ENCODE assay signal across 8 cellular contexts in genomic region chr1:26900001-26900814, GRCh38. TPM values are rescaled to one million over a fixed set of nuclear protein-coding genes. Genes with fewer than 3 reads are reported as not detected.
DNase-seq lines count a peak whose midpoint lies in the region; ATAC-seq and TF ChIP-seq lines count a peak whose summit lies in the region.

A gene with protein sequence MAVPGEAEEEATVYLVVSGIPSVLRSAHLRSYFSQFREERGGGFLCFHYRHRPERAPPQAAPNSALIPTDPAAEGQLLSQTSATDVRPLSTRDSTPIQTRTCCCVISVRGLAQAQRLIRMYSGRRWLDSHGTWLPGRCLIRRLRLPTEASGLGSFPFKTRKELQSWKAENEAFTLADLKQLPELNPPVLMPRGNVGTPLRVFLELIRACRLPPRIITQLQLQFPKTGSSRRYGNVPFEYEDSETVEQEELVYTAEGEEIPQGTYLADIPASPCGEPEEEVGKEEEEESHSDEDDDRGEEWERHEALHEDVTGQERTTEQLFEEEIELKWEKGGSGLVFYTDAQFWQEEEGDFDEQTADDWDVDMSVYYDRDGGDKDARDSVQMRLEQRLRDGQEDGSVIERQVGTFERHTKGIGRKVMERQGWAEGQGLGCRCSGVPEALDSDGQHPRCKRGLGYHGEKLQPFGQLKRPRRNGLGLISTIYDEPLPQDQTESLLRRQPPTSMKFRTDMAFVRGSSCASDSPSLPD (minus strand): TSS chr1:26900467. CDS start chr1:26900442, 25 bp downstream.

- peak within 1 kb of the TSS; percentile 93 for H3K9ac ChIP-seq in HCT116 (ENCODE audit: low read length)

- H4K20me1 ChIP-seq in HCT116 (ENCODE audit: insufficient read depth): no peaks in the 10 kb centered on the region

- WGBS in suprapubic skin: under 1% methylated on average over 29 of the region's 50 CpGs

- TSS peak; percentile 77 for BruUV-seq in HCT116 (replicated peaks; lab: Mats Ljungman, UMichigan)

- no peak for TF ChIP-seq EP300 in suprapubic skin (IDR thresholded peaks at IDR 0.05)

- H3K27me3 ChIP-seq in HCT116 (ENCODE audit: insufficient read depth, low read length) (no peaks in the 10 kb centered on the region), suprapubic skin (no peaks in the 10 kb centered on the region)

- peaks cover 9 to 11% of the 10 kb centered on the region in 2 experiments; a peak in 3 of 4 replicates for H3K36me3 ChIP-seq in HCT116 (ENCODE audit: control insufficient read depth in 1 of 2, insufficient read depth in 2 of 2, low read length in 2 of 2)
- peaks cover 29% of the 10 kb centered on the region for H3K36me3 ChIP-seq in suprapubic skin

- H3K9me3 ChIP-seq in HCT116 (ENCODE audit: control insufficient read depth in 1 of 2, insufficient read depth in 1 of 2, low read depth in 1 of 2, low read length in 2 of 2) (no peaks in the 10 kb centered on the region), suprapubic skin (no peaks in the 10 kb centered on the region)

- peak within 1 kb of the TSS; percentile 91 for H2AFZ ChIP-seq in HCT116 (ENCODE audit: low read depth, low read length, poor library complexity, severe bottlenecking)

- TF ChIP-seq POLR2A in HCT116 (IDR thresholded peaks at IDR 0.05; ENCODE audit: borderline replicate concordance, extremely low read depth, insufficient read depth, insufficient read length) (peak; percentile 96), suprapubic skin (IDR thresholded peaks at IDR 0.05) (peak in 1 of 2 donors; percentile 51)

- TF ChIP-seq CTCF in HCT116 (IDR thresholded peaks at IDR 0.05 in 2 of 3, conservative IDR thresholded peaks at IDR 0.05 in 1 of 3; ENCODE audit: borderline replicate concordance in 1 of 3, insufficient read depth in 1 of 3, low read depth in 2 of 3, low read length in 2 of 3): no peak
- no peak for TF ChIP-seq CTCF in omental fat pad (IDR thresholded peaks at IDR 0.05)
- TF ChIP-seq CTCF in suprapubic skin (IDR thresholded peaks at IDR 0.05): no peak

- ATAC-seq in HCT116: peak; percentile 90
- peak; percentile 77 for ATAC-seq in omental fat pad (ENCODE audit: low FRiP score)

- H3K9me2 ChIP-seq in HCT116 (ENCODE audit: insufficient read depth): no peaks in the 10 kb centered on the region

- peaks cover 32% of the 10 kb centered on the region for H3K79me2 ChIP-seq in HCT116 (ENCODE audit: insufficient read depth, low read length)

- DNase-seq in DMS79 treated with DMSO at 0.1 percent for 48 hours (lab: John Stamatoyannopoulos, UW) (peak; percentile 96), HCT116 (ENCODE audit: low read depth, low spot score) (peak; percentile 85), NCI-H1105 treated with DMSO at 0.1 percent for 48 hours (lab: John Stamatoyannopoulos, UW) (peak; percentile 95), SW 1271 (lab: John Stamatoyannopoulos, UW) (peak; percentile 42 to 82), head of caudate nucleus (peak; percentile 85 to 96 (median 91)), omental fat pad (ENCODE audit: low spot score) (peak; percentile 96), suprapubic skin (ENCODE audit: low spot score in 2 of 2) (peak; percentile 96 to 98)
- DNase-seq in activated naive CD8-positive, alpha-beta T cell treated with anti-CD3 and anti-CD28 coated beads, Interleukin-2, amount 50 U/mL, for 16 hours (ENCODE audit: low read depth, low spot score): peak; percentile 77

- RAD21 ChIA-PET in HCT116 (lab: Charles Lee; ENCODE audit: low non-redundant PET in 1 of 2, low total read pairs in 2 of 2, uncharacterized antibody in 2 of 2, unreplicated experiment in 2 of 2): interaction anchor here in 1 of 2 experiments (0.7 kb wide), 1 partner anchor 91 kb away, joined by 3 read pairs; no protein-coding TSS in a partner anchor

- POLR2A ChIA-PET in HCT116 (lab: Charles Lee): interaction anchor here (1.0 to 2.0 kb wide), 7 partner anchors 9 to 60 kb away, joined by 3 to 17 read pairs (median 6); partner anchors contain the start of genes GPN2 and KDF1

- H3K4me2 ChIP-seq in HCT116 (ENCODE audit: low read length): peak within 1 kb of the TSS; percentile 79

- intact Hi-C loops in HCT116 (cut with micrococcal nuclease): no loop called here
- intact Hi-C loops in head of caudate nucleus (cut with DNase I): no loop called here

- H3K4me3 ChIP-seq in HCT116 (replicated peaks in 1 of 2; ENCODE audit: low read depth in 1 of 2, low read length in 2 of 2): peak within 1 kb of the TSS; percentile 92 to 99
- peak within 1 kb of the TSS; percentile 96 for H3K4me3 ChIP-seq in suprapubic skin

- CTCF ChIA-PET in HCT116 (lab: Charles Lee): interaction anchor here (0.9 kb wide), 1 partner anchor 10 kb away, joined by 3 read pairs; the partner anchor contains the start of gene GPN2

- H3K4me1 ChIP-seq in HCT116 (ENCODE audit: control insufficient read depth in 1 of 2, insufficient read depth in 2 of 2, low read length in 2 of 2): peaks cover 0 to 17% of the 10 kb centered on the region in 2 experiments; a peak in 2 of 4 replicates
- H3K4me1 ChIP-seq in suprapubic skin: peaks cover 17% of the 10 kb centered on the region

- H3K27ac ChIP-seq in HCT116 (ENCODE audit: low read depth, low read length) (peak within 1 kb of the TSS; percentile 61), suprapubic skin (peak within 1 kb of the TSS; percentile 87)

- TF ChIP-seq RAD21 in HCT116 (IDR thresholded peaks at IDR 0.05; ENCODE audit: low read depth): no peak

TF ChIP-seq in HCT116, 20 proteins besides CTCF, POLR2A, EP300 and RAD21 (continues in another document):
- TF ChIP-seq CEBPB (IDR thresholded peaks at IDR 0.05; ENCODE audit: low read depth): peak; percentile 72; the same call in 1 of the 2 replicates
- TF ChIP-seq SP1 (IDR thresholded peaks at IDR 0.05; ENCODE audit: low read depth): peak; percentile 31
- no peak for TF ChIP-seq EZH2 (IDR thresholded peaks at IDR 0.05)
- TF ChIP-seq JUND (IDR thresholded peaks at IDR 0.05): no peak
- no peak for TF ChIP-seq REST (IDR thresholded peaks at IDR 0.05; ENCODE audit: low read depth)
- TF ChIP-seq SIN3A (IDR thresholded peaks at IDR 0.05; ENCODE audit: low read depth): peak; percentile 95
- TF ChIP-seq CBX3 (IDR thresholded peaks at IDR 0.05; ENCODE audit: low read depth): 0 out of 2 replicates have a peak, but pooled peaks have one; percentile 35
- TF ChIP-seq ZBTB33 (IDR thresholded peaks at IDR 0.05; ENCODE audit: extremely low read depth, insufficient replicate concordance, low read length): peak; percentile 99
- no peak for TF ChIP-seq ZNF274 (IDR thresholded peaks at IDR 0.05; ENCODE audit: low read depth, low read length)
- no peak for TF ChIP-seq ATF3 (IDR thresholded peaks at IDR 0.05)
- TF ChIP-seq ELF1 (IDR thresholded peaks at IDR 0.05; ENCODE audit: borderline replicate concordance, low read depth): no peak
- peak; percentile 85; the same call in 1 of the 2 replicates for TF ChIP-seq ZFX (IDR thresholded peaks at IDR 0.05)
- TF ChIP-seq, protein P1, sequence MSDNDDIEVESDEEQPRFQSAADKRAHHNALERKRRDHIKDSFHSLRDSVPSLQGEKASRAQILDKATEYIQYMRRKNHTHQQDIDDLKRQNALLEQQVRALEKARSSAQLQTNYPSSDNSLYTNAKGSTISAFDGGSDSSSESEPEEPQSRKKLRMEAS (IDR thresholded peaks at IDR 0.05): peak; percentile 58
- TF ChIP-seq YY1 (IDR thresholded peaks at IDR 0.05; ENCODE audit: extremely low read depth, insufficient replicate concordance, low read depth, low read length): peak; percentile 98
- no peak for TF ChIP-seq FOSL1 (IDR thresholded peaks at IDR 0.05; ENCODE audit: low read depth)

RNA-seq across cellular contexts. Expression of the gene that starts here (rescaled TPM):
- total RNA-seq in HCT116 (2021; ENCODE audit: unreplicated experiment) (14.8 TPM), omental fat pad (10 to 100 TPM in 2 of 4 donors, 1 to 10 TPM in 2; 5.4 to 13.6 (median 10.6) TPM), suprapubic skin (10 to 100 TPM; 14.1 to 20.5 (median 15.8) TPM)
- polyA plus RNA-seq in HCT116 (2012): 7.2 and 8.1 TPM in 2 replicates

Comparison
In these comparisons a context has a peak if more than half of its experiments do, and no peak if none do; other contexts are left out.
1. Peak in every context shown above with its lines: DNase-seq, ATAC-seq, H3K4me3 ChIP-seq and H3K27ac ChIP-seq.